In the genomic region with DNA sequence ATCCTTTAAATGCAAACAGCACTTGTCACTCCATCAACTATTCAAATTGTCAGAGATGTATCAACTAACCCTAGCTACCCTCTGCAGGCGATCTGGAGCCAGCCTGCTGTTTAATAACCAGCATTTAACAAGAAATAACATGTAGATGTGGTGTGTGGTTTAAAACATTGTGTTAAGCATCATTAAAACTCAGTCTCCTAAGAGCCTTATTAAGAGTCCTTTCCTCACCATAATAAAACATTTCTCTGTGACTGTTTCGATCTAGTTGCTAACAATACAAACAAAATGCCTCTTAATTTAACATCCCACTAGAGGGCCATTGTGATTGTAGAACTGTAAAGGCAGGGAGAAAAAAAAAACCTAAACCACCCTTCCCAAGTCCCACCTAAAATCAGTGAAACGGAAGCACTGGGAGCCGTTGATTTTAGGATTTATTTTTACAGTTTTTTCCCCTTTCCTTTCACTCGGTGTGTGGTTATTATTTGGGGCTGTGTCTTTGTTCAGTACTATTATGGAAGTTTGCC, we compare ENCODE assay signal across 26 cellular contexts.
DNase-seq lines count a peak whose midpoint lies in the region; ATAC-seq and TF ChIP-seq lines count a peak whose summit lies in the region.
"Had no signal": no experiment of that assay in that cellular context is flagged by ENCODE, and none has a peak within 500 bp of the region (broad histone marks: within the 10 kb centered on the region; RNA-seq: fewer than 3 reads in every experiment).

No MANE protein-coding gene starts in this region.

- H3K4me1 Mint-ChIP-seq in H9 (peaks cover 7 to 9% of the 10 kb centered on the region in 2 experiments; a peak in 3 of 4 replicates), endodermal cell (peaks cover 14% of the 10 kb centered on the region)
- no peaks in the 10 kb centered on the region for H3K4me1 Mint-ChIP-seq in activated CD4-positive, alpha-beta T cell treated with anti-CD3 and anti-CD28 coated beads, Interleukin-2, amount 10 ng/mL, durations not matched to agents 7 days and 5 days
- H3K4me1 Mint-ChIP-seq: CD4-positive, CD25-positive, alpha-beta regulatory T cell; naive B cell; stimulated activated memory B cell treated with anti-CD40 and anti-IgM and Interleukin-4, amounts not matched to agents 10 μg/mL and 1 μg/mL and 100 μg/mL, for 72 hours had no signal

- H3K79me1 ChIP-seq in H9 (ENCODE audit: insufficient read depth, low read depth, low read length, poor library complexity, severe bottlenecking), result no peaks in the 10 kb centered on the region

- peak overlapping the region; percentile 40 for H2AFZ ChIP-seq in H9 (ENCODE audit: low read length)
- H2AFZ ChIP-seq: GM23248 had no signal

- peak; percentile 34; the same call in 1 of the 3 replicates for TF ChIP-seq CTCF in H9 (conservative IDR thresholded peaks at IDR 0.05)
- peak; percentile 50 for TF ChIP-seq CTCF in endodermal cell (conservative IDR thresholded peaks at IDR 0.05)

- H3K27me3 ChIP-seq in H9 (ENCODE audit: insufficient read depth, low read length) (no peaks in the 10 kb centered on the region), endodermal cell (ENCODE audit: control insufficient read depth, insufficient read depth, low read length, poor library complexity, severe bottlenecking) (no peaks in the 10 kb centered on the region)
- H3K27me3 ChIP-seq: adrenal gland, dorsolateral prefrontal cortex, left lung, sigmoid colon, upper lobe of right lung had no signal

- no peak overlapping the region for H4K5ac ChIP-seq in H9 (ENCODE audit: insufficient read length, low read depth, low read length)

- no peak overlapping the region for H3K14ac ChIP-seq in H9 (ENCODE audit: insufficient read depth, low read length)

- no peak overlapping the region for H2BK20ac ChIP-seq in H9 (ENCODE audit: low read depth, low read length, poor library complexity, severe bottlenecking)

- H3K4me3 Mint-ChIP-seq in H9 (no peak overlapping the region), endodermal cell (no peak overlapping the region)
- no peak overlapping the region for H3K4me3 Mint-ChIP-seq in activated CD4-positive, alpha-beta T cell treated with anti-CD3 and anti-CD28 coated beads, Interleukin-2, amount 10 ng/mL, durations not matched to agents 7 days and 5 days
- H3K4me3 Mint-ChIP-seq: activated naive CD4-positive, alpha-beta T cell treated with anti-CD3 and anti-CD28 coated beads for 36 hours; activated T-cell treated with anti-CD3 and anti-CD28 coated beads, Interleukin-2, amount 50 U/mL, for 72 hours; brain; CD4-positive, CD25-positive, alpha-beta regulatory T cell; naive B cell; stimulated activated memory B cell treated with anti-CD40 and anti-IgM and Interleukin-4, amounts not matched to agents 10 μg/mL and 1 μg/mL and 100 μg/mL, for 72 hours had no signal

- H3K4me2 ChIP-seq in H9 (ENCODE audit: insufficient read depth, insufficient read length, low read length), result no peak overlapping the region

- no peaks in the 10 kb centered on the region; a peak in 1 of 7 replicates for H3K36me3 Mint-ChIP-seq in H9 (ENCODE audit: insufficient read depth in 1 of 3, low read depth in 3 of 3)
- no peaks in the 10 kb centered on the region for H3K36me3 Mint-ChIP-seq in endodermal cell (ENCODE audit: low read depth)
- H3K36me3 Mint-ChIP-seq in activated CD4-positive, alpha-beta T cell treated with anti-CD3 and anti-CD28 coated beads, Interleukin-2, amount 10 ng/mL, durations not matched to agents 7 days and 5 days (ENCODE audit: low read depth), result no peaks in the 10 kb centered on the region
- H3K36me3 Mint-ChIP-seq: brain; CD4-positive, CD25-positive, alpha-beta regulatory T cell; naive B cell; stimulated activated memory B cell treated with anti-CD40 and anti-IgM and Interleukin-4, amounts not matched to agents 10 μg/mL and 1 μg/mL and 100 μg/mL, for 72 hours had no signal

- no peaks in the 10 kb centered on the region for H3K27me3 Mint-ChIP-seq in H9 (ENCODE audit: low read depth)
- no peaks in the 10 kb centered on the region for H3K27me3 Mint-ChIP-seq in endodermal cell (ENCODE audit: insufficient read depth)
- no peaks in the 10 kb centered on the region for H3K27me3 Mint-ChIP-seq in activated CD4-positive, alpha-beta T cell treated with anti-CD3 and anti-CD28 coated beads, Interleukin-2, amount 10 ng/mL, durations not matched to agents 7 days and 5 days
- H3K27me3 Mint-ChIP-seq: brain; CD4-positive, CD25-positive, alpha-beta regulatory T cell; naive B cell; stimulated activated memory B cell treated with anti-CD40 and anti-IgM and Interleukin-4, amounts not matched to agents 10 μg/mL and 1 μg/mL and 100 μg/mL, for 72 hours had no signal

- H2BK15ac ChIP-seq in H9 (ENCODE audit: low read depth, low read length), result no peak overlapping the region

- H3K56ac ChIP-seq in H9 (ENCODE audit: insufficient read length, low read depth, low read length), result no peak overlapping the region

- no peaks in the 10 kb centered on the region; a peak in 1 of 5 replicates for H3K9me3 Mint-ChIP-seq in H9
- H3K9me3 Mint-ChIP-seq in endodermal cell, result no peaks in the 10 kb centered on the region
- no peaks in the 10 kb centered on the region for H3K9me3 Mint-ChIP-seq in activated CD4-positive, alpha-beta T cell treated with anti-CD3 and anti-CD28 coated beads, Interleukin-2, amount 10 ng/mL, durations not matched to agents 7 days and 5 days
- H3K9me3 Mint-ChIP-seq: brain had no signal

- no peaks in the 10 kb centered on the region for H3K36me3 ChIP-seq in endodermal cell (ENCODE audit: control insufficient read depth, insufficient read depth, low read length)
- H3K36me3 ChIP-seq: adrenal gland, left lung, prostate gland, sigmoid colon, upper lobe of right lung had no signal

- no peak overlapping the region for H3K18ac ChIP-seq in H9 (ENCODE audit: insufficient read length, low read depth, low read length)

- H3K23ac ChIP-seq in H9 (ENCODE audit: insufficient read length, low read depth, low read length), result no peak overlapping the region

- POLR2A ChIA-PET in activated CD4-positive, alpha-beta T cell treated with anti-CD3 and anti-CD28 coated beads, Interleukin-2, amount 10 ng/mL, durations not matched to agents 7 days and 5 days (lab: Charles Lee), result no interaction called here

- H2BK5ac ChIP-seq in H9 (ENCODE audit: insufficient read length, low read length), result no peak overlapping the region

- no CpG with 5 or more reads among the region's 5 CpGs for WGBS in H9 (ENCODE audit: extremely low coverage, insufficient read length, low lambda C conversion rate)
- WGBS in endodermal cell (ENCODE audit: insufficient coverage in 1 of 2, insufficient read length in 1 of 2), 2 experiments, result 90% methylated on average over 4 of the region's 5 CpGs; no CpG with 5 or more reads in 1 of the 2 experiments

- no peak overlapping the region for H2BK120ac ChIP-seq in H9 (ENCODE audit: low read depth, low read length, poor library complexity, severe bottlenecking)

- no peaks in the 10 kb centered on the region for H3K79me2 ChIP-seq in H9 (ENCODE audit: insufficient read depth, low read length)

- H2AK5ac ChIP-seq in H9 (ENCODE audit: insufficient read length, low read length), result no peak overlapping the region

- no peak overlapping the region; a peak in 1 of 7 replicates for H3K27ac Mint-ChIP-seq in H9
- no peak overlapping the region for H3K27ac Mint-ChIP-seq in endodermal cell
- no peak overlapping the region for H3K27ac Mint-ChIP-seq in activated CD4-positive, alpha-beta T cell treated with anti-CD3 and anti-CD28 coated beads, Interleukin-2, amount 10 ng/mL, durations not matched to agents 7 days and 5 days
- H3K27ac Mint-ChIP-seq: activated naive CD4-positive, alpha-beta T cell treated with anti-CD3 and anti-CD28 coated beads for 36 hours; activated T-cell treated with anti-CD3 and anti-CD28 coated beads, Interleukin-2, amount 50 U/mL, for 72 hours; CD4-positive, CD25-positive, alpha-beta regulatory T cell; naive B cell; stimulated activated memory B cell treated with anti-CD40 and anti-IgM and Interleukin-4, amounts not matched to agents 10 μg/mL and 1 μg/mL and 100 μg/mL, for 72 hours had no signal

- CTCF ChIA-PET in activated CD4-positive, alpha-beta T cell treated with anti-CD3 and anti-CD28 coated beads, Interleukin-2, amount 10 ng/mL, durations not matched to agents 7 days and 5 days (lab: Charles Lee), result no interaction called here

- no peak for ATAC-seq in HG03520 (IDR thresholded peaks at IDR 0.05; ENCODE audit: unreplicated experiment)
- ATAC-seq in GM21723 (IDR thresholded peaks at IDR 0.05; ENCODE audit: unreplicated experiment), result no peak
- ATAC-seq: activated T-cell treated with anti-CD3 and anti-CD28 coated beads, Interleukin-2, amount 50 U/mL, for 72 hours; left lung; Panc1; stimulated activated memory B cell treated with anti-CD40 and anti-IgM and Interleukin-4, amounts not matched to agents 10 μg/mL and 1 μg/mL and 100 μg/mL, for 72 hours; upper lobe of right lung had no signal

- DNase-seq in DMS 273 (lab: John Stamatoyannopoulos, UW; ENCODE audit: unreplicated experiment) (peak; percentile 5), DMS 273 treated with DMSO at 0.1 percent for 48 hours (lab: John Stamatoyannopoulos, UW) (no peak), H9 (no peak), NCI-H2107 treated with DMSO at 0.1 percent for 48 hours (lab: John Stamatoyannopoulos, UW; ENCODE audit: unreplicated experiment) (peak; percentile 89), endodermal cell (no peak)
- DNase-seq in activated CD4-positive, alpha-beta T cell treated with anti-CD3 and anti-CD28 coated beads, Interleukin-2, amount 10 ng/mL, durations not matched to agents 7 days and 5 days, result no peak
- DNase-seq: 8988T; activated naive CD4-positive, alpha-beta T cell treated with anti-CD3 and anti-CD28 coated beads for 36 hours; activated T-cell treated with anti-CD3 and anti-CD28 coated beads, Interleukin-2, amount 50 U/mL, for 72 hours; adrenal gland; CD4-positive, CD25-positive, alpha-beta regulatory T cell; dorsolateral prefrontal cortex; GM23248; left lung; naive B cell; nucleus accumbens; SHP77 treated with DMSO at 0.1 percent for 48 hours; sigmoid colon; stimulated activated CD4-positive, alpha-beta T cell treated with anti-CD3 and anti-CD28 coated beads, Interleukin-4, amount 100 ng/mL, for 4 hours; upper lobe of right lung had no signal

- H3K27ac ChIP-seq in H9 (ENCODE audit: insufficient read length, low read depth, low read length) (no peak overlapping the region), endodermal cell (ENCODE audit: low read depth, low read length) (no peak overlapping the region)
- H3K27ac ChIP-seq: adrenal gland, dorsolateral prefrontal cortex, GM23248, left lung, prostate gland, sigmoid colon, upper lobe of right lung had no signal

- no peak overlapping the region for H3K4me3 ChIP-seq in endodermal cell (ENCODE audit: low read length)
- H3K4me3 ChIP-seq: adrenal gland, dorsolateral prefrontal cortex, GM23248, left lung, prostate gland, sigmoid colon, upper lobe of right lung had no signal

- H2BK12ac ChIP-seq in H9 (ENCODE audit: insufficient read length, low read depth, low read length), result no peak overlapping the region

- no peak overlapping the region for H3T11ph ChIP-seq in H9 (ENCODE audit: low read length)

- no peaks in the 10 kb centered on the region for H4K20me1 ChIP-seq in H9 (ENCODE audit: control insufficient read depth, insufficient read depth, insufficient read length)

- H3K23me2 ChIP-seq in H9 (ENCODE audit: insufficient read length, low read depth, low read length, poor library complexity, severe bottlenecking), result no peaks in the 10 kb centered on the region

- H3K4ac ChIP-seq in H9 (ENCODE audit: low read depth, low read length), result no peak overlapping the region

- no peaks in the 10 kb centered on the region for H3K9me3 ChIP-seq in H9 (ENCODE audit: control insufficient read depth, low read depth, low read length)
- no peaks in the 10 kb centered on the region for H3K9me3 ChIP-seq in endodermal cell (ENCODE audit: control insufficient read depth, low read length)
- H3K9me3 ChIP-seq: adrenal gland, left lung, prostate gland, sigmoid colon, upper lobe of right lung had no signal

- H3K4me1 ChIP-seq in H9 (ENCODE audit: insufficient read depth, low read length), result no peaks in the 10 kb centered on the region; the same call in 1 of the 2 replicates
- no peaks in the 10 kb centered on the region for H3K4me1 ChIP-seq in endodermal cell (ENCODE audit: control insufficient read depth, insufficient read depth, low read length)
- H3K4me1 ChIP-seq: adrenal gland, left lung, prostate gland, sigmoid colon, upper lobe of right lung had no signal

- H4K91ac ChIP-seq in H9 (ENCODE audit: insufficient read length, low read depth, low read length), result no peak overlapping the region

- no peak overlapping the region for H4K8ac ChIP-seq in H9 (replicated peaks; ENCODE audit: insufficient read length, low read depth, low read length)

- no peak overlapping the region for H3K9ac ChIP-seq in H9 (ENCODE audit: extremely low read depth, insufficient read length, low read length)
- no peak overlapping the region for H3K9ac ChIP-seq in endodermal cell (ENCODE audit: extremely low read depth, low read length, poor library complexity, severe bottlenecking)
- H3K9ac ChIP-seq: GM23248 had no signal

Comparison
In these comparisons a context has a peak if more than half of its experiments do, and no peak if none do; other contexts are left out.
1. DNase-seq: peak in DMS 273 (single experiment) and NCI-H2107 treated with DMSO at 0.1 percent for 48 hours (single experiment); none in DMS 273 treated with DMSO at 0.1 percent for 48 hours (single experiment), H9 (single experiment), endodermal cell (single experiment) and activated CD4-positive, alpha-beta T cell treated with anti-CD3 and anti-CD28 coated beads, Interleukin-2, amount 10 ng/mL, durations not matched to agents 7 days and 5 days (single experiment).